In genomic region chr6:72626126-72626525, GRCh38 we compare ENCODE assay signal across 10 cellular contexts. TPM values are rescaled to one million over a fixed set of nuclear protein-coding genes. Genes with fewer than 3 reads are reported as not detected.
DNase-seq lines count a peak whose midpoint lies in the region; ATAC-seq, FAIRE-seq and TF ChIP-seq lines count a peak whose summit lies in the region.
"Had no signal": no experiment of that assay in that cellular context is flagged by ENCODE, and none has a peak within 500 bp of the region (broad histone marks: within the 10 kb centered on the region; RNA-seq: fewer than 3 reads in every experiment).

No MANE protein-coding gene starts in this region.

- DNase-seq in activated T-cell treated with anti-CD3 and anti-CD28 coated beads, Interleukin-2, amount 50 U/mL, for 72 hours = peak in 1 of 2 donors; percentile 48
- no peak for DNase-seq in activated T-cell treated with anti-CD3 and anti-CD28 coated beads for 4 hours
- no peak for DNase-seq in stimulated activated effector memory CD8-positive, alpha-beta T cell treated with anti-CD3 and anti-CD28 coated beads, Interleukin-12 subunit alpha, Interleukin-12 subunit beta, amount 100 ng/mL, for 72 hours (ENCODE audit: low spot score in 2 of 2)
- no peak for DNase-seq in endothelial cell (ENCODE audit: low spot score)
- no peak for DNase-seq in RKO (ENCODE audit: low spot score)
- DNase-seq in small intestine = no peak
- DNase-seq: KBM-7; stimulated activated CD8-positive, alpha-beta memory T cell treated with anti-CD3 and anti-CD28 coated beads, Interleukin-4, amount 100 ng/mL, for 48 hours had no signal

- no peak for FAIRE-seq in small intestine (lab: Jason Lieb, UNC)

- no peaks in the 10 kb centered on the region for H3K4me1 ChIP-seq in small intestine (ENCODE audit: control insufficient read depth in 2 of 2, insufficient read depth in 1 of 2, low read depth in 1 of 2, low read length in 1 of 2)

- H3K27me3 Mint-ChIP-seq in activated T-cell treated with anti-CD3 and anti-CD28 coated beads, Interleukin-2, amount 50 U/mL, for 72 hours (ENCODE audit: low read depth) = no peaks in the 10 kb centered on the region
- peaks cover 5% of the 10 kb centered on the region for H3K27me3 Mint-ChIP-seq in endothelial cell (ENCODE audit: unreplicated experiment)

- ATAC-seq in activated T-cell treated with anti-CD3 and anti-CD28 coated beads, Interleukin-2, amount 50 U/mL, for 72 hours (replicated peaks in 1 of 2) = peak; percentile 55 to 57
- ATAC-seq in GM21576 (IDR thresholded peaks at IDR 0.05; ENCODE audit: unreplicated experiment) = peak; percentile 39
- ATAC-seq in HG03378 (IDR thresholded peaks at IDR 0.05; ENCODE audit: unreplicated experiment) = peak; percentile 69
- peak; percentile 74 for ATAC-seq in stimulated activated effector memory CD8-positive, alpha-beta T cell treated with anti-CD3 and anti-CD28 coated beads, Interleukin-12 subunit alpha, Interleukin-12 subunit beta, amount 100 ng/mL, for 72 hours

- peak overlapping the region; percentile 60 to 70 for H3K4me3 Mint-ChIP-seq in activated T-cell treated with anti-CD3 and anti-CD28 coated beads, Interleukin-2, amount 50 U/mL, for 72 hours
- no peak overlapping the region for H3K4me3 Mint-ChIP-seq in stimulated activated effector memory CD8-positive, alpha-beta T cell treated with anti-CD3 and anti-CD28 coated beads, Interleukin-12 subunit alpha, Interleukin-12 subunit beta, amount 100 ng/mL, for 72 hours
- no peak overlapping the region for H3K4me3 Mint-ChIP-seq in endothelial cell (ENCODE audit: unreplicated experiment)

- peaks cover 0 to 2% of the 10 kb centered on the region in 2 donors for H3K36me3 Mint-ChIP-seq in activated T-cell treated with anti-CD3 and anti-CD28 coated beads, Interleukin-2, amount 50 U/mL, for 72 hours (ENCODE audit: insufficient read depth in 2 of 2)
- H3K36me3 Mint-ChIP-seq in stimulated activated effector memory CD8-positive, alpha-beta T cell treated with anti-CD3 and anti-CD28 coated beads, Interleukin-12 subunit alpha, Interleukin-12 subunit beta, amount 100 ng/mL, for 72 hours = no peaks in the 10 kb centered on the region
- no peaks in the 10 kb centered on the region for H3K36me3 Mint-ChIP-seq in endothelial cell (ENCODE audit: low read depth, unreplicated experiment)

- no peaks in the 10 kb centered on the region for H3K9me3 Mint-ChIP-seq in activated T-cell treated with anti-CD3 and anti-CD28 coated beads, Interleukin-2, amount 50 U/mL, for 72 hours
- no peaks in the 10 kb centered on the region for H3K9me3 Mint-ChIP-seq in stimulated activated effector memory CD8-positive, alpha-beta T cell treated with anti-CD3 and anti-CD28 coated beads, Interleukin-12 subunit alpha, Interleukin-12 subunit beta, amount 100 ng/mL, for 72 hours
- H3K9me3 Mint-ChIP-seq in endothelial cell (ENCODE audit: unreplicated experiment) = no peaks in the 10 kb centered on the region

- TF ChIP-seq CTCF in endothelial cell (IDR thresholded peaks at IDR 0.05; ENCODE audit: unreplicated experiment) = no peak

- H3K4me3 ChIP-seq in small intestine (ENCODE audit: low read depth in 1 of 2, low read length in 2 of 2) = no peak overlapping the region

- peaks cover 50% of the 10 kb centered on the region for H3K4me1 Mint-ChIP-seq in activated T-cell treated with anti-CD3 and anti-CD28 coated beads, Interleukin-2, amount 50 U/mL, for 72 hours (ENCODE audit: low read depth)
- peaks cover 30% of the 10 kb centered on the region for H3K4me1 Mint-ChIP-seq in stimulated activated effector memory CD8-positive, alpha-beta T cell treated with anti-CD3 and anti-CD28 coated beads, Interleukin-12 subunit alpha, Interleukin-12 subunit beta, amount 100 ng/mL, for 72 hours
- H3K4me1 Mint-ChIP-seq in endothelial cell (ENCODE audit: unreplicated experiment) = peaks cover under 1% of the 10 kb centered on the region

- WGBS in small intestine, 3 donors = 62 to 69% (median 68%) methylated on average over 2 of the region's 2 CpGs

- no peak overlapping the region for H3K27ac Mint-ChIP-seq in activated T-cell treated with anti-CD3 and anti-CD28 coated beads, Interleukin-2, amount 50 U/mL, for 72 hours
- no peak overlapping the region for H3K27ac Mint-ChIP-seq in stimulated activated effector memory CD8-positive, alpha-beta T cell treated with anti-CD3 and anti-CD28 coated beads, Interleukin-12 subunit alpha, Interleukin-12 subunit beta, amount 100 ng/mL, for 72 hours
- H3K27ac Mint-ChIP-seq in endothelial cell (ENCODE audit: unreplicated experiment) = no peak overlapping the region

- peaks cover 11 to 12% of the 10 kb centered on the region in 2 donors for H3K27me3 ChIP-seq in small intestine (ENCODE audit: control insufficient read depth in 2 of 2, insufficient read depth in 2 of 2, low read length in 2 of 2)

- H3K27ac ChIP-seq in small intestine (ENCODE audit: low read depth in 1 of 2, low read length in 1 of 2) = no peak overlapping the region

- H3K9me3 ChIP-seq in small intestine (ENCODE audit: control insufficient read depth, low read depth) = no peaks in the 10 kb centered on the region

- H3K36me3 ChIP-seq in small intestine (ENCODE audit: control insufficient read depth in 2 of 2, insufficient read depth in 2 of 2, low read length in 2 of 2) = no peaks in the 10 kb centered on the region

RNA-seq across cellular contexts. Expression of gene KCNQ5, which starts 4.3 kb away (rescaled TPM):
- total RNA-seq in activated T-cell treated with anti-CD3 and anti-CD28 coated beads, Interleukin-2, amount 50 U/mL, for 72 hours = 1 to 10 TPM; 6.1 to 9.8 TPM
- 0.08 TPM for total RNA-seq in endothelial cell (ENCODE audit: unreplicated experiment)
- polyA plus RNA-seq in small intestine = under 1 TPM in 1 of 3 donors, not detected in 2; 0.92 TPM

Comparison
In these comparisons a context has a peak if more than half of its experiments do, and no peak if none do; other contexts are left out.
1. H3K4me3 Mint-ChIP-seq: peak in activated T-cell treated with anti-CD3 and anti-CD28 coated beads, Interleukin-2, amount 50 U/mL, for 72 hours (2 of 2); none in stimulated activated effector memory CD8-positive, alpha-beta T cell treated with anti-CD3 and anti-CD28 coated beads, Interleukin-12 subunit alpha, Interleukin-12 subunit beta, amount 100 ng/mL, for 72 hours (single experiment) and endothelial cell (single experiment).
2. Peak in every context shown above with its lines, with median percentiles within 50 percentile points of each other: ATAC-seq.